ENCODE assay signal across 21 cellular contexts in the genomic region with DNA sequence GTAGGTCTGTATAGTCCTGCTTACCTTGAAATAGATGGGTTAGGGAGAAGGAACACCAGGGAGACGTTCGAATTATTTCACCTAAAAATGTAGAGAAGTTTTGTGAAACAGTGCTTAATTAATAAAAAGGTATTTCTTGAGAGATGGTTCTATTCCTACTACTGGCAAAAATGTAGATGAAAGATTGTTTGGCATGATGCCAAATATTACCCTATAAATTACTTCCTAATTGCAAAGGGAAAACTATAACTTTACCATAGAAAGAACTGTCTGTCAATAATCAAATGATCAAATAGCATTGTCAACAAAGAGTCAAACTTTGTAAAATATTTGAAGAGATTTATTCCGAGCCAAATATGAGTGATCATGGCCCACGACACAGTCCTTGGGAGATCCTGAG. TPM values are rescaled to one million over a fixed set of nuclear protein-coding genes. Genes with fewer than 3 reads are reported as not detected.
A peak's percentile ranks its signal among the peaks of the same experiment; 100 is the strongest.
DNase-seq lines count a peak whose midpoint lies in the region; ATAC-seq, FAIRE-seq and TF ChIP-seq lines count a peak whose summit lies in the region.
"Had no signal": no experiment of that assay in that cellular context is flagged by ENCODE, and none has a peak within 500 bp of the region (broad histone marks: within the 10 kb centered on the region; RNA-seq: fewer than 3 reads in every experiment).

No MANE protein-coding gene starts in this region.

- H3K4me1 ChIP-seq in GM23338 (ENCODE audit: insufficient read depth) (peaks cover 9% of the 10 kb centered on the region), HUES48 (ENCODE audit: control insufficient read depth, insufficient read depth, low read length) (peaks cover 19% of the 10 kb centered on the region), K562 (replicated peaks in 1 of 2; ENCODE audit: control insufficient read depth in 2 of 2, insufficient read depth in 2 of 2, low read length in 2 of 2) (peaks cover 0 to 10% of the 10 kb centered on the region in 2 experiments; a peak in 3 of 5 replicates)

- CTCF ChIA-PET in K562 (lab: Yijun Ruan, JAX; ENCODE audit: low intra/inter-chr PET ratio): no interaction called here

- BruUV-seq in K562 (replicated peaks; lab: Mats Ljungman, UMichigan): no TSS peak

- POLR2A ChIA-PET in K562 (lab: Yijun Ruan, JAX): no interaction called here

- WGBS in K562 (ENCODE audit: insufficient coverage, low coverage, missing lambda C conversion rate): 85% methylated on average over 4 of the region's 4 CpGs

- H3K4me3 ChIP-seq in GM23338: no peak overlapping the region
- H3K4me3 ChIP-seq in HUES48 (ENCODE audit: low read depth, low read length): no peak overlapping the region
- no peak overlapping the region for H3K4me3 ChIP-seq in K562

- H3K27me3 Mint-ChIP-seq in GM23338 (ENCODE audit: insufficient read depth, low read depth, poor library complexity): no peaks in the 10 kb centered on the region
- peaks cover 4% of the 10 kb centered on the region for H3K27me3 Mint-ChIP-seq in nephron (ENCODE audit: low read depth)
- H3K27me3 Mint-ChIP-seq: IgD-negative memory B cell had no signal

- H3K9me1 ChIP-seq in K562 (ENCODE audit: control insufficient read depth, insufficient read depth, low read length): no peaks in the 10 kb centered on the region

- no peak for FAIRE-seq in K562 (lab: Jason Lieb, UNC)
- FAIRE-seq: GM18507 had no signal

- no peak for ATAC-seq in GM23338
- no peak for ATAC-seq in K562
- ATAC-seq in HG03439 (IDR thresholded peaks at IDR 0.05; ENCODE audit: unreplicated experiment): no peak
- no peak for ATAC-seq in HG03097 (IDR thresholded peaks at IDR 0.05; ENCODE audit: low FRiP score, unreplicated experiment)
- ATAC-seq: PC-3 had no signal

- H3K4me3 Mint-ChIP-seq in GM23338 (no peak overlapping the region), nephron (peak overlapping the region; percentile 15 to 64 (median 49))

- no peak for TF ChIP-seq RAD21 in K562 (CRISPR knock-in tag; conservative IDR thresholded peaks at IDR 0.05 in 1 of 2, IDR thresholded peaks at IDR 0.05 in 1 of 2)

- H3K79me2 ChIP-seq in GM23338 (replicated peaks; ENCODE audit: insufficient read depth) (peaks cover 5% of the 10 kb centered on the region), K562 (ENCODE audit: control insufficient read depth, insufficient read depth, low read length) (peaks cover 16% of the 10 kb centered on the region)

- no peaks in the 10 kb centered on the region for H3K36me3 ChIP-seq in GM23338 (ENCODE audit: insufficient read depth)
- no peaks in the 10 kb centered on the region for H3K36me3 ChIP-seq in HUES48 (ENCODE audit: control insufficient read depth, insufficient read depth, low read length)
- no peaks in the 10 kb centered on the region for H3K36me3 ChIP-seq in K562 (ENCODE audit: control insufficient read depth, insufficient read depth, low read length)

- H4K20me1 ChIP-seq in GM23338 (replicated peaks; ENCODE audit: insufficient read depth) (no peaks in the 10 kb centered on the region), K562 (replicated peaks; ENCODE audit: control insufficient read depth, insufficient read depth, low read length) (no peaks in the 10 kb centered on the region)

- H3K36me3 Mint-ChIP-seq in GM23338 (ENCODE audit: low read depth) (peaks cover 9% of the 10 kb centered on the region; the same call in 2 of the 3 replicates), nephron (ENCODE audit: low read depth) (no peaks in the 10 kb centered on the region)
- H3K36me3 Mint-ChIP-seq: CD4-positive, CD25-positive, alpha-beta regulatory T cell; IgD-negative memory B cell had no signal

- DNase-seq in GM23338 (ENCODE audit: low spot score): no peak
- no peak for DNase-seq in K562 (ENCODE audit: extremely low read depth in 1 of 4, low spot score in 3 of 4)
- no peak for DNase-seq in stimulated activated naive CD4-positive, alpha-beta T cell (lab: John Stamatoyannopoulos, UW)
- DNase-seq: CD4-positive, CD25-positive, alpha-beta regulatory T cell; DMS153; MM.1S; NCI-H1092; NCI-H1436; NCI-H187 treated with DMSO at 0.1 percent for 48 hours; NCI-H2107; NCI-H446 treated with DMSO at 0.1 percent for 48 hours; NCI-H526 treated with DMSO at 0.1 percent for 48 hours; PC-3; Right ventricle myocardium superior; SW 1271 had no signal

- intact Hi-C loops in K562 (cut with micrococcal nuclease): loop anchor here (10.0 kb wide), 1 partner anchor 456 kb away; no protein-coding TSS in a partner anchor

- H3K4me1 Mint-ChIP-seq in GM23338 (peaks cover 17% of the 10 kb centered on the region), nephron (peaks cover under 1% of the 10 kb centered on the region)

- no peaks in the 10 kb centered on the region for H3K27me3 ChIP-seq in GM23338 (ENCODE audit: insufficient read depth)
- no peaks in the 10 kb centered on the region for H3K27me3 ChIP-seq in HUES48 (ENCODE audit: control insufficient read depth, insufficient read depth, low read length)
- H3K27me3 ChIP-seq in K562 (ENCODE audit: control insufficient read depth in 2 of 2, insufficient read depth in 2 of 2, low read length in 2 of 2): no peaks in the 10 kb centered on the region

- H3K9me2 ChIP-seq in GM23338 (ENCODE audit: insufficient read depth): peaks cover 3% of the 10 kb centered on the region; the same call in 1 of the 2 replicates

- TF ChIP-seq EP300 in K562 (IDR thresholded peaks at IDR 0.05; ENCODE audit: low read length): no peak

- no peaks in the 10 kb centered on the region for H3K9me3 ChIP-seq in HUES48 (ENCODE audit: control insufficient read depth, insufficient read depth, low read length)
- H3K9me3 ChIP-seq in K562 (replicated peaks; ENCODE audit: control insufficient read depth, insufficient read depth, low read depth, low read length): peaks cover 5% of the 10 kb centered on the region

- no peaks in the 10 kb centered on the region for H3F3A ChIP-seq in GM23338 (replicated peaks; ENCODE audit: low read depth)

- H3K9ac ChIP-seq in HUES48 (ENCODE audit: low read depth, low read length) (no peak overlapping the region), K562 (ENCODE audit: insufficient read depth in 1 of 2, low read depth in 2 of 2, low read length in 2 of 2) (no peak overlapping the region)

- H3K9me3 Mint-ChIP-seq in GM23338 (peaks cover 13% of the 10 kb centered on the region), nephron (no peaks in the 10 kb centered on the region)

- H3K4me2 ChIP-seq in GM23338 (no peak overlapping the region), K562 (ENCODE audit: insufficient read depth, low read length) (no peak overlapping the region)

- H3K27ac Mint-ChIP-seq in GM23338 (no peak overlapping the region), nephron (peak overlapping the region in 1 of 3 experiments; percentile 23)
- H3K27ac Mint-ChIP-seq: CD4-positive, CD25-positive, alpha-beta regulatory T cell had no signal

- no peak for TF ChIP-seq POLR2A in K562 (conservative IDR thresholded peaks at IDR 0.05)

- in situ Hi-C loops in K562 (cut with MboI): no loop called here

- H2AFZ ChIP-seq in GM23338 (peak overlapping the region; percentile 74), K562 (ENCODE audit: low read depth, low read length) (no peak overlapping the region)

- H3K27ac ChIP-seq in GM23338 (ENCODE audit: low read depth) (no peak overlapping the region; the same call in 1 of the 2 replicates), HUES48 (ENCODE audit: low read depth, low read length) (peak overlapping the region; percentile 74), K562 (ENCODE audit: extremely low read depth, low read depth, low read length) (no peak overlapping the region)

- TF ChIP-seq CTCF in GM23338 (conservative IDR thresholded peaks at IDR 0.05; ENCODE audit: low read depth in 2 of 2) (no peak), K562 (IDR thresholded peaks at IDR 0.05 in 2 of 3, conservative IDR thresholded peaks at IDR 0.05 in 1 of 3; ENCODE audit: insufficient read depth in 2 of 3, low read depth in 1 of 3, low read length in 3 of 3) (no peak), nephron (IDR thresholded peaks at IDR 0.05; ENCODE audit: unreplicated experiment in 3 of 3) (no peak)

TF ChIP-seq in GM23338, 12 proteins besides CTCF, POLR2A, EP300 and RAD21 (continues in another document):
- no peak for TF ChIP-seq ZNF331 (CRISPR knock-in tag; IDR thresholded peaks at IDR 0.05; ENCODE audit: low read depth)

TF ChIP-seq in K562, 482 proteins besides CTCF, POLR2A, EP300 and RAD21 (continues in another document):
- peak; percentile 99 for TF ChIP-seq NFIX (CRISPR knock-in tag; IDR thresholded peaks at IDR 0.05; ENCODE audit: low read depth)
- no peak for TF ChIP-seq KHSRP (IDR thresholded peaks at IDR 0.05)
- TF ChIP-seq, protein P1, sequence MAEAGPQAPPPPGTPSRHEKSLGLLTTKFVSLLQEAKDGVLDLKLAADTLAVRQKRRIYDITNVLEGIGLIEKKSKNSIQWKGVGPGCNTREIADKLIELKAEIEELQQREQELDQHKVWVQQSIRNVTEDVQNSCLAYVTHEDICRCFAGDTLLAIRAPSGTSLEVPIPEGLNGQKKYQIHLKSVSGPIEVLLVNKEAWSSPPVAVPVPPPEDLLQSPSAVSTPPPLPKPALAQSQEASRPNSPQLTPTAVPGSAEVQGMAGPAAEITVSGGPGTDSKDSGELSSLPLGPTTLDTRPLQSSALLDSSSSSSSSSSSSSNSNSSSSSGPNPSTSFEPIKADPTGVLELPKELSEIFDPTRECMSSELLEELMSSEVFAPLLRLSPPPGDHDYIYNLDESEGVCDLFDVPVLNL (CRISPR knock-in tag; IDR thresholded peaks at IDR 0.05; ENCODE audit: low read depth): no peak
- TF ChIP-seq ESRRA (IDR thresholded peaks at IDR 0.05; ENCODE audit: borderline replicate concordance, low read depth): no peak
- TF ChIP-seq NFIC (IDR thresholded peaks at IDR 0.05): peak; percentile 99

RNA-seq across cellular contexts. Expression of gene ACADM, which starts 4.2 kb away (rescaled TPM):
- 35.3 and 37.7 TPM in 2 replicates for total RNA-seq in GM23338 (2014; rRNA removed; shearing (Covaris generic))
- polyA plus RNA-seq in GM23338 (2016; fragmentation: Nextera tagmentation; extraction: Ambion mirVana) (43.7 and 52.8 TPM in 2 replicates), K562 (2011; rRNA removed) (83.6 and 123 TPM in 2 replicates), K562 (2014; fragmentation: Illumina TruSeq; extraction: Trizol) (128 and 146 TPM in 2 replicates), K562 (2014; fragmentation: Nextera tagmentation; extraction: Ambion mirVana) (100 to 1,000 TPM; 103 to 119 TPM), K562 (2014; rRNA removed) (130 and 156 TPM in 2 replicates)
- total RNA-seq in K562 (2011; cell fraction: chromatin; rRNA removed; ENCODE audit: low replicate concordance): 44.5 and 129 TPM in 2 replicates
- total RNA-seq in K562 (2011; cell fraction: nucleolus; rRNA removed): 22.8 and 30.1 TPM in 2 replicates
- total RNA-seq in K562 (2011; cell fraction: nucleoplasm; rRNA removed): 60.8 and 73.2 TPM in 2 replicates
- total RNA-seq in K562 (2014; rRNA removed) (80.6 and 109 TPM in 2 replicates), K562 (2014; rRNA removed; fragmentation: Illumina TruSeq; extraction: Trizol) (128 and 155 TPM in 2 replicates), K562 (2015; rRNA removed; fragmentation: Illumina TruSeq; extraction: Trizol) (121 and 128 TPM in 2 replicates), K562 (2021) (77.8 and 82.5 TPM in 2 replicates)
- polyA plus RNA-seq in K562 (2011; cell fraction: cytosol; rRNA removed): 18.7 and 34.0 TPM in 2 replicates
- polyA plus RNA-seq in K562 (2011; cell fraction: nucleus; rRNA removed): 28.0 and 40.7 TPM in 2 replicates
- 67.6 and 131 TPM in 2 replicates for polyA plus RNA-seq in K562 (2012)
- polyA minus RNA-seq in K562 (2011; rRNA and poly(A)+ RNA removed): 78.5 and 88.1 TPM in 2 replicates
- 20.8 and 20.9 TPM in 2 replicates for polyA minus RNA-seq in K562 (2011; cell fraction: cytosol; rRNA and poly(A)+ RNA removed)
- polyA minus RNA-seq in K562 (2011; cell fraction: nucleus; rRNA and poly(A)+ RNA removed): 30.4 and 52.3 TPM in 2 replicates
